ENCODE assay signal across 25 cellular contexts in the genomic region with DNA sequence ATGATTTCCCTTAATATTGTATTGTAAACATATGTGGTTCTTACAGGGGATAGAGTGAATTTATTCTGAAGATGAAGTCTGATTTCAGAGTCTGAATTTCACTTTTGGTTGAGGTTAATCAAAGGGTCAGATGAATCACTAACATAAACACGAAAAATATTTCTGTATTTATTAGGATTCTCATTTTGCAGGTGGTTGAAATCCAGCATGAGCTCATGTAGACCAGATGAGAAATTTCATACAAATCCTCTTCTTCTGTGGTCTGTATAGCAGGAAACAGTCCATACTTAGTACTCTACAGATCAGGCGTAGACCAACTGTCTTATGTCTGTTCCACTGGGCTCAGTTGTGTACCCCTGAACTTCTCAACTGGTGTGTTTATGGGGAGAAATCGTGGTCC.
DNase-seq lines count a peak whose midpoint lies in the region; ATAC-seq, FAIRE-seq and TF ChIP-seq lines count a peak whose summit lies in the region.
"Had no signal": no experiment of that assay in that cellular context is flagged by ENCODE, and none has a peak within 500 bp of the region (broad histone marks: within the 10 kb centered on the region; RNA-seq: fewer than 3 reads in every experiment).

No MANE protein-coding gene starts in this region.

- no peak for TF ChIP-seq POLR2A in endothelial cell of umbilical vein (IDR thresholded peaks at IDR 0.05; ENCODE audit: low read depth, low read length)

- no peak for TF ChIP-seq CTCF in endothelial cell of umbilical vein (IDR thresholded peaks at IDR 0.05; ENCODE audit: extremely low read depth in 1 of 2, insufficient read depth in 1 of 2, low read depth in 1 of 2, low read length in 2 of 2)
- no peak for TF ChIP-seq CTCF in osteoblast (IDR thresholded peaks at IDR 0.05; ENCODE audit: extremely low read depth, low read depth, low read length)

- DNase-seq in ELR (ENCODE audit: low read depth) (peak; percentile 48), M059J (ENCODE audit: low read depth) (peak; percentile 49), endothelial cell of umbilical vein (ENCODE audit: low read depth, low spot score) (no peak), osteoblast (ENCODE audit: insufficient read length, low spot score, missing footprints) (no peak), OCI-M1 (lab: John Stamatoyannopoulos, UW) (no peak), germinal center (ENCODE audit: low spot score) (no peak), AG08396 (ENCODE audit: low spot score) (no peak)
- DNase-seq: activated CD4-positive, alpha-beta memory T cell treated with anti-CD3 and anti-CD28 coated beads for 36 hours; activated effector memory CD4-positive, alpha-beta T cell treated with Interleukin-2 at 50 U/mL for 16 hours; activated naive CD8-positive, alpha-beta T cell treated with anti-CD3 and anti-CD28 coated beads, Interleukin-2, amount 50 U/mL, for 24 hours; colonic mucosa; esophagus squamous epithelium; heart left ventricle; naive thymus-derived CD4-positive, alpha-beta T cell; NCI-H1436 treated with DMSO at 0.1 percent for 48 hours; NCI-H2107; NCI-H510A treated with DMSO at 0.1 percent for 48 hours; right cardiac atrium had no signal

- no peaks in the 10 kb centered on the region for H3K9me1 ChIP-seq in endothelial cell of umbilical vein (replicated peaks; ENCODE audit: control insufficient read depth, extremely low read depth, insufficient read depth, low read length)

- H3K4me1 ChIP-seq in endothelial cell of umbilical vein (ENCODE audit: control insufficient read depth, extremely low read depth, insufficient read depth, low read length) (peaks cover 31% of the 10 kb centered on the region), osteoblast (ENCODE audit: insufficient read depth, low read length) (peaks cover 21% of the 10 kb centered on the region)
- H3K4me1 ChIP-seq: colonic mucosa, parathyroid adenoma had no signal

- no peak for FAIRE-seq in endothelial cell of umbilical vein (lab: Jason Lieb, UNC)
- FAIRE-seq: D721Med, TTC549 had no signal

- H3K27ac ChIP-seq in endothelial cell of umbilical vein (ENCODE audit: insufficient read depth, low read depth, low read length) (no peak overlapping the region), osteoblast (ENCODE audit: low read depth, low read length) (peak overlapping the region; percentile 6)
- H3K27ac ChIP-seq: colonic mucosa, parathyroid adenoma had no signal

- CTCF ChIA-PET in endothelial cell of umbilical vein (lab: Charles Lee): interaction anchor here (1.0 to 1.6 kb wide), 5 partner anchors 9 to 348 kb away, joined by 3 to 4 read pairs (median 3); no protein-coding TSS in a partner anchor

- H3K4me2 ChIP-seq in endothelial cell of umbilical vein (ENCODE audit: insufficient read depth, low read length): peak overlapping the region; percentile 8
- H3K4me2 ChIP-seq in osteoblast (ENCODE audit: insufficient read depth, low read length): no peak overlapping the region

- H3K27me3 ChIP-seq in endothelial cell of umbilical vein (ENCODE audit: control insufficient read depth in 2 of 2, insufficient read depth in 2 of 2, low read length in 2 of 2) (no peaks in the 10 kb centered on the region), osteoblast (ENCODE audit: insufficient read depth, low read length) (no peaks in the 10 kb centered on the region)
- H3K27me3 ChIP-seq: colonic mucosa, esophagus squamous epithelium, heart left ventricle, tibial nerve had no signal

- H3K9ac ChIP-seq in endothelial cell of umbilical vein (replicated peaks; ENCODE audit: extremely low read depth, insufficient read depth, low read length): no peak overlapping the region
- H3K9ac ChIP-seq: parathyroid adenoma had no signal

- no peaks in the 10 kb centered on the region for H3K9me3 ChIP-seq in endothelial cell of umbilical vein (replicated peaks; ENCODE audit: control insufficient read depth, insufficient read depth, low read length)
- no peaks in the 10 kb centered on the region for H3K9me3 ChIP-seq in osteoblast (ENCODE audit: low read depth, low read length)
- H3K9me3 ChIP-seq: colonic mucosa, esophagus squamous epithelium, heart left ventricle, tibial nerve had no signal

- no peak overlapping the region for H2AFZ ChIP-seq in endothelial cell of umbilical vein (ENCODE audit: low read depth, low read length)
- no peak overlapping the region for H2AFZ ChIP-seq in osteoblast (ENCODE audit: low read length)
- H2AFZ ChIP-seq: parathyroid adenoma had no signal

- POLR2A ChIA-PET in endothelial cell of umbilical vein (lab: Charles Lee): interaction anchor here (0.6 to 0.8 kb wide), 2 partner anchors 33 to 278 kb away, joined by 3 read pairs; no protein-coding TSS in a partner anchor

- H4K20me1 ChIP-seq in endothelial cell of umbilical vein (replicated peaks; ENCODE audit: control insufficient read depth, extremely low read depth, insufficient read depth, low read length) (no peaks in the 10 kb centered on the region), osteoblast (ENCODE audit: insufficient read depth, low read length) (no peaks in the 10 kb centered on the region)

- ATAC-seq in GM21360 (IDR thresholded peaks at IDR 0.05; ENCODE audit: unreplicated experiment): no peak
- ATAC-seq: activated naive CD8-positive, alpha-beta T cell treated with anti-CD3 and anti-CD28 coated beads, Interleukin-2, amount 50 U/mL, for 24 hours; HCT116; heart left ventricle; left lobe of liver; naive thymus-derived CD4-positive, alpha-beta T cell; right cardiac atrium had no signal

- dilution Hi-C loops in endothelial cell of umbilical vein (cut with MboI; ENCODE audit: extremely low pct_ligation_motif_present, low sequenced_read_pairs): no loop called here

- H3K4me3 ChIP-seq in endothelial cell of umbilical vein (replicated peaks in 1 of 3; ENCODE audit: insufficient read depth in 1 of 3, low read depth in 1 of 3, low read length in 3 of 3) (no peak overlapping the region), osteoblast (ENCODE audit: insufficient read depth, low read length) (no peak overlapping the region)
- H3K4me3 ChIP-seq: colonic mucosa, esophagus squamous epithelium, heart left ventricle, tibial nerve had no signal

- H3K79me2 ChIP-seq in endothelial cell of umbilical vein (ENCODE audit: control insufficient read depth, insufficient read depth, low read length) (no peaks in the 10 kb centered on the region), osteoblast (ENCODE audit: insufficient read depth, low read length) (no peaks in the 10 kb centered on the region)
- H3K79me2 ChIP-seq: parathyroid adenoma had no signal

- H3K36me3 ChIP-seq in endothelial cell of umbilical vein (ENCODE audit: control insufficient read depth in 2 of 2, extremely low read depth in 1 of 2, insufficient read depth in 2 of 2, low read length in 2 of 2) (no peaks in the 10 kb centered on the region), osteoblast (ENCODE audit: insufficient read depth, low read length) (no peaks in the 10 kb centered on the region)
- H3K36me3 ChIP-seq: colonic mucosa, esophagus squamous epithelium, heart left ventricle, tibial nerve had no signal

- no TSS peak for BruUV-seq in endothelial cell of umbilical vein (replicated peaks; lab: Mats Ljungman, UMichigan)

- intact Hi-C loops in endothelial cell of umbilical vein (cut with micrococcal nuclease): no loop called here

TF ChIP-seq in endothelial cell of umbilical vein, 7 proteins besides CTCF, POLR2A, EP300 and RAD21:
- no peak for TF ChIP-seq POLR2AphosphoS5 (IDR thresholded peaks at IDR 0.05; ENCODE audit: insufficient read depth, low read depth, low read length)
- no peak for TF ChIP-seq GATA2 (IDR thresholded peaks at IDR 0.05; ENCODE audit: insufficient read depth, insufficient read length, low read depth, low read length)
- TF ChIP-seq JUN (IDR thresholded peaks at IDR 0.05; ENCODE audit: borderline replicate concordance, insufficient read depth, insufficient read length, low read depth): no peak
- TF ChIP-seq, protein P1, sequence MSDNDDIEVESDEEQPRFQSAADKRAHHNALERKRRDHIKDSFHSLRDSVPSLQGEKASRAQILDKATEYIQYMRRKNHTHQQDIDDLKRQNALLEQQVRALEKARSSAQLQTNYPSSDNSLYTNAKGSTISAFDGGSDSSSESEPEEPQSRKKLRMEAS (IDR thresholded peaks at IDR 0.05; ENCODE audit: insufficient read depth, insufficient read length): no peak
- no peak for TF ChIP-seq MYC (IDR thresholded peaks at IDR 0.05; ENCODE audit: low read depth, low read length)
- TF ChIP-seq EZH2 (IDR thresholded peaks at IDR 0.05; ENCODE audit: borderline replicate concordance, low read depth, low read length, severe bottlenecking): no peak
- TF ChIP-seq FOS (IDR thresholded peaks at IDR 0.05; ENCODE audit: borderline replicate concordance, insufficient read depth, low read length): peak; percentile 16

Comparison
In these comparisons a context has a peak if more than half of its experiments do, and no peak if none do; other contexts are left out.
1. DNase-seq: peak in ELR (single experiment) and M059J (single experiment); none in endothelial cell of umbilical vein (single experiment), osteoblast (single experiment), OCI-M1 (single experiment), germinal center (single experiment) and AG08396 (single experiment).